In the genomic region with DNA sequence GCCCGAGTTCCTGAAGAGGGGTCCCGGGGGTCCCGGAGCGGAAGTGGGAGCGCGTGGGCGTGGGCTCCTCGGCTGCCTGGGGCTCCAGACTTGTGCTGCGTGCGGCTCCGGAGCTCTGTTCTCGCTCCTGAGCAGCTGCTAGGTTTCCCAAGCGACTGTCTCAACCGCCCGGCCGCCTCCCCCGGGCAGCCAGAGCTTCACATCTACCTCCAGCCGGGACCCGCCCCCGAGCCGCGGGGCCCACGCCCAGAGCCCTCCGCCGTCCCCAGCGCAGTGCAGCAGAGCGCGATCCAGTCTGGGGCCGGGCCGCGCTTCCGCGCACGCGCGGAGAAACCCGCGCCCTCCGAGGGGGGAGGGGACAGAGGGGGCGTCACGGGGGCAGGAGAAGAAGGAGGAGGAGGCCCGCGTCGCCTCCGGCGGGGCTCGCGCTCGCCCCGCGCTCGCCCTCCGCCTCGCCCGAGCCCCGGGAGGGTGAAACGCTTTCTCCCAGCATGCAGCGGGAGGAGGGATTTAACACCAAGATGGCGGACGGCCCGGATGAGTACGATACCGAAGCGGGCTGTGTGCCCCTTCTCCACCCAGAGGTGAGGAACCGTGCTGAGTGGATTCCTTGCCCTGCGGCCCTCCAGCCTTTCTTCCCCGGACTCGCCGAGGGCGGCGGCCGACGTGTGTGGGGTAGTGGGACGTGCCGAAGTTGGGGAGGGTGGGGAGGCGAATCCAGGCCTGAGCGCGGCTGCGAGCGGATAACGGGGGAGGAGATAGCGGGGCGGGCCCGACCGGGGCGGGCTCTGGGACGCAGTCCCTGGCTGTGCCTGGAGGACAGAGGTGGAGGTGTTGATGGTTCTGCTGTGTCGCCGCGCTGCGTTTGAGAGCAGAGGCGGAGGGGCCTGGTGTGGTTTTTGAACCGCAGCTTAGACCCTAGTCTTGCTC, we compare ENCODE assay signal across 8 cellular contexts.
DNase-seq lines count a peak whose midpoint lies in the region; TF ChIP-seq lines count a peak whose summit lies in the region.

A gene with protein sequence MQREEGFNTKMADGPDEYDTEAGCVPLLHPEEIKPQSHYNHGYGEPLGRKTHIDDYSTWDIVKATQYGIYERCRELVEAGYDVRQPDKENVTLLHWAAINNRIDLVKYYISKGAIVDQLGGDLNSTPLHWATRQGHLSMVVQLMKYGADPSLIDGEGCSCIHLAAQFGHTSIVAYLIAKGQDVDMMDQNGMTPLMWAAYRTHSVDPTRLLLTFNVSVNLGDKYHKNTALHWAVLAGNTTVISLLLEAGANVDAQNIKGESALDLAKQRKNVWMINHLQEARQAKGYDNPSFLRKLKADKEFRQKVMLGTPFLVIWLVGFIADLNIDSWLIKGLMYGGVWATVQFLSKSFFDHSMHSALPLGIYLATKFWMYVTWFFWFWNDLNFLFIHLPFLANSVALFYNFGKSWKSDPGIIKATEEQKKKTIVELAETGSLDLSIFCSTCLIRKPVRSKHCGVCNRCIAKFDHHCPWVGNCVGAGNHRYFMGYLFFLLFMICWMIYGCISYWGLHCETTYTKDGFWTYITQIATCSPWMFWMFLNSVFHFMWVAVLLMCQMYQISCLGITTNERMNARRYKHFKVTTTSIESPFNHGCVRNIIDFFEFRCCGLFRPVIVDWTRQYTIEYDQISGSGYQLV (plus strand): TSS at position 370 of the 930 bp plus-strand sequence. CDS start 122 bp downstream, at position 492.

- H3K9me2 ChIP-seq in MM.1S (replicated peaks; ENCODE audit: insufficient read depth, low read length), result no peaks in the 10 kb centered on the region

- H3K36me3 ChIP-seq in ES-I3 (ENCODE audit: insufficient read depth, low read length) (no peaks in the 10 kb centered on the region), MM.1S (replicated peaks; ENCODE audit: insufficient read depth, low read length) (no peaks in the 10 kb centered on the region)

- H4K20me1 ChIP-seq in MM.1S (ENCODE audit: insufficient read depth, low read length), result no peaks in the 10 kb centered on the region

- no peaks in the 10 kb centered on the region for H3K27me3 ChIP-seq in MM.1S (replicated peaks; ENCODE audit: insufficient read depth, low read length)

- H3K9me3 ChIP-seq in ES-I3 (ENCODE audit: control insufficient read depth, insufficient read depth, low read length), result no peaks in the 10 kb centered on the region
- no peaks in the 10 kb centered on the region for H3K9me3 ChIP-seq in MM.1S (replicated peaks; ENCODE audit: insufficient read depth, low read length)

- H3K4me1 ChIP-seq in ES-I3 (ENCODE audit: insufficient read depth, low read length), result 0 out of 2 replicates have a peak, but pooled peaks cover 4% of the 10 kb centered on the region
- peaks cover 8% of the 10 kb centered on the region for H3K4me1 ChIP-seq in MM.1S (ENCODE audit: low read length)

- no peaks in the 10 kb centered on the region for H3K27me3 Mint-ChIP-seq in nephron progenitor cell (ENCODE audit: low read depth, poor library complexity)
- no peaks in the 10 kb centered on the region for H3K27me3 Mint-ChIP-seq in stimulated activated naive CD8-positive, alpha-beta T cell treated with anti-CD3 and anti-CD28 coated beads, Interleukin-15, Interleukin-2, amounts not matched to agents 100 ng/mL and 50 ng/mL, for 24 hours

- H3K4me1 Mint-ChIP-seq in nephron progenitor cell, result peaks cover 30% of the 10 kb centered on the region
- peaks cover 42% of the 10 kb centered on the region for H3K4me1 Mint-ChIP-seq in stimulated activated naive CD8-positive, alpha-beta T cell treated with anti-CD3 and anti-CD28 coated beads, Interleukin-15, Interleukin-2, amounts not matched to agents 100 ng/mL and 50 ng/mL, for 24 hours (ENCODE audit: low read depth)

- peaks cover 17% of the 10 kb centered on the region for H3K9me3 Mint-ChIP-seq in nephron progenitor cell
- H3K9me3 Mint-ChIP-seq in stimulated activated naive CD8-positive, alpha-beta T cell treated with anti-CD3 and anti-CD28 coated beads, Interleukin-15, Interleukin-2, amounts not matched to agents 100 ng/mL and 50 ng/mL, for 24 hours, result no peaks in the 10 kb centered on the region

- peak within 1 kb of the TSS; percentile 99 for H3K4me3 Mint-ChIP-seq in nephron progenitor cell
- H3K4me3 Mint-ChIP-seq in stimulated activated naive CD8-positive, alpha-beta T cell treated with anti-CD3 and anti-CD28 coated beads, Interleukin-15, Interleukin-2, amounts not matched to agents 100 ng/mL and 50 ng/mL, for 24 hours, result peak within 1 kb of the TSS; percentile 98

- peak within 1 kb of the TSS; percentile 100 for H3K27ac Mint-ChIP-seq in nephron progenitor cell
- H3K27ac Mint-ChIP-seq in stimulated activated naive CD8-positive, alpha-beta T cell treated with anti-CD3 and anti-CD28 coated beads, Interleukin-15, Interleukin-2, amounts not matched to agents 100 ng/mL and 50 ng/mL, for 24 hours, result peak within 1 kb of the TSS; percentile 94

- H3K27ac ChIP-seq in MM.1S (ENCODE audit: low read length), result peak within 1 kb of the TSS; percentile 90

- DNase-seq in HCEC 1CT (peak; percentile 93), MM.1S (peak; percentile 95), SHP77 treated with DMSO at 0.1 percent for 48 hours (lab: John Stamatoyannopoulos, UW) (peak; percentile 78), fibroblast of the conjunctiva (ENCODE audit: low read depth) (peak; percentile 85), nephron progenitor cell (peak; percentile 96)
- peak; percentile 97 for DNase-seq in activated effector memory CD4-positive, alpha-beta T cell treated with anti-CD3 and anti-CD28 coated beads, Interleukin-2, amount 50 U/mL, for 16 hours

- peak within 1 kb of the TSS; percentile 89 for H3K4me2 ChIP-seq in MM.1S (ENCODE audit: low read depth, low read length)

- H3F3A ChIP-seq in MM.1S (ENCODE audit: insufficient read depth, low read length), result peaks cover 16% of the 10 kb centered on the region; the same call in 1 of the 2 replicates

- H3K4me3 ChIP-seq in MM.1S (ENCODE audit: low read length), result peak within 1 kb of the TSS; percentile 84

- H3K9ac ChIP-seq in ES-I3 (ENCODE audit: low read depth, low read length) (peak within 1 kb of the TSS; percentile 67), MM.1S (ENCODE audit: low read length) (peak within 1 kb of the TSS; percentile 88)

- peaks cover 45% of the 10 kb centered on the region for H3K79me2 ChIP-seq in MM.1S (ENCODE audit: low read length)

- TF ChIP-seq CTCF in MM.1S (IDR thresholded peaks at IDR 0.05; ENCODE audit: low read length), result no peak
- TF ChIP-seq CTCF in nephron progenitor cell (IDR thresholded peaks at IDR 0.05), result no peak

- H2AFZ ChIP-seq in MM.1S (ENCODE audit: low read length), result peak within 1 kb of the TSS; percentile 95

- H3K36me3 Mint-ChIP-seq in nephron progenitor cell (ENCODE audit: low read depth), result peaks cover 24% of the 10 kb centered on the region
- H3K36me3 Mint-ChIP-seq in stimulated activated naive CD8-positive, alpha-beta T cell treated with anti-CD3 and anti-CD28 coated beads, Interleukin-15, Interleukin-2, amounts not matched to agents 100 ng/mL and 50 ng/mL, for 24 hours (ENCODE audit: low read depth), result no peaks in the 10 kb centered on the region

Comparison
In these comparisons a context has a peak if more than half of its experiments do, and no peak if none do; other contexts are left out.
1. Peak in every context shown above with its lines: DNase-seq, H3K4me3 ChIP-seq and H3K27ac ChIP-seq.